13 cellular contexts compared by ENCODE assay signal in the genomic region with DNA sequence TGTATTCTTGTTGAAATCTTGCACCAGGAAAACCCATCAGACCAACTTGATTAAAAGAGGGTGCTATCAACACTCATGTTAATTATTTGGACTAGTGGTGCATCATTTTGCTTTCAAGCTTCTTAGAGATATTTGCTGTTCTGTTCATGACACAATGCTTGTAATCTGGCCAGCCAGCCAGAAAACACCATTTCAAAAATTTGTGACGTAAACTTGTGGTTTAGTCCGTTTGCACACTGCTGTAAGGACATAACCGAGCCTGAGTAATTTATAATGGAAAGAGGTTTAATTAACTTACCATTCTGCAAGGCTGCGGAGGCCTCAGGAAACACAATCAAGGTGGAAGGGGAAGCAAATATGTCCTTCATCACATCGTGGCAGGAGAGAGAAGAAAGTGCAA.
DNase-seq lines count a peak whose midpoint lies in the region; ATAC-seq and TF ChIP-seq lines count a peak whose summit lies in the region.
"Had no signal": no experiment of that assay in that cellular context is flagged by ENCODE, and none has a peak within 500 bp of the region (broad histone marks: within the 10 kb centered on the region; RNA-seq: fewer than 3 reads in every experiment).

No MANE protein-coding gene starts in this region.

- ATAC-seq in GM19328 (IDR thresholded peaks at IDR 0.05; ENCODE audit: unreplicated experiment) (no peak), HG03108 (IDR thresholded peaks at IDR 0.05; ENCODE audit: unreplicated experiment) (no peak)
- ATAC-seq: activated T-helper 17 cell treated with anti-CD3 and anti-CD28 coated beads, Interleukin-2, amount 50 U/mL, for 72 hours had no signal

- H3K4me3 ChIP-seq in HFF-Myc (replicated peaks; ENCODE audit: low read depth, low read length) (no peak overlapping the region), astrocyte of the cerebellum (ENCODE audit: low read depth, low read length) (no peak overlapping the region), hepatocyte (no peak overlapping the region)

- H3K27me3 ChIP-seq in hepatocyte: no peaks in the 10 kb centered on the region

- TF ChIP-seq CTCF in HFF-Myc (IDR thresholded peaks at IDR 0.05; ENCODE audit: low read depth, low read length, missing control alignments) (no peak), astrocyte of the cerebellum (IDR thresholded peaks at IDR 0.05; ENCODE audit: low read depth, low read length, missing control alignments) (no peak), hepatocyte (IDR thresholded peaks at IDR 0.05; ENCODE audit: poor library complexity) (no peak)

- 73% methylated on average over 5 of the region's 5 CpGs for WGBS in hepatocyte (ENCODE audit: low lambda C conversion rate, missing lambda C conversion rate)

- H3K27ac ChIP-seq in hepatocyte: no peak overlapping the region
- H3K27ac ChIP-seq: VCaP had no signal

- no peaks in the 10 kb centered on the region for H3K79me2 ChIP-seq in hepatocyte

- DNase-seq in HFF-Myc (ENCODE audit: extremely low read depth, low read depth) (peak; percentile 54), astrocyte of the cerebellum (ENCODE audit: low read depth) (peak; percentile 36), hepatocyte (ENCODE audit: low spot score) (no peak), stromal cell of bone marrow (ENCODE audit: low read depth) (peak; percentile 84), erythroblast (lab: John Stamatoyannopoulos, UW) (no peak), G401 (ENCODE audit: low spot score) (no peak)
- DNase-seq: DMS79 treated with DMSO at 0.1 percent for 48 hours, immature natural killer cell, NCI-H1048 had no signal

- in situ Hi-C loops in astrocyte of the cerebellum (cut with HindIII; ENCODE audit: low sequenced_read_pairs): no loop called here
- in situ Hi-C loops in G401 (cut with HindIII; ENCODE audit: low sequenced_read_pairs): no loop called here

- no peaks in the 10 kb centered on the region for H3K9me2 ChIP-seq in hepatocyte (replicated peaks; ENCODE audit: insufficient read depth)

- peak overlapping the region; percentile 5 for H2AFZ ChIP-seq in hepatocyte

- peaks cover 3% of the 10 kb centered on the region for H3K4me1 ChIP-seq in hepatocyte (ENCODE audit: insufficient read depth)

- H3K9me3 ChIP-seq in hepatocyte (ENCODE audit: low read depth): no peaks in the 10 kb centered on the region

- H3K36me3 ChIP-seq in hepatocyte (replicated peaks; ENCODE audit: insufficient read depth, low read depth): no peaks in the 10 kb centered on the region

- H4K20me1 ChIP-seq in hepatocyte (ENCODE audit: insufficient read depth, poor library complexity, severe bottlenecking): no peaks in the 10 kb centered on the region

- TF ChIP-seq POLR2A in erythroblast (IDR thresholded peaks at IDR 0.05; ENCODE audit: low read length): no peak

- no peak overlapping the region for H3K4me2 ChIP-seq in hepatocyte

Comparison
In these comparisons a context has a peak if more than half of its experiments do, and no peak if none do; other contexts are left out.
1. DNase-seq: peak in HFF-Myc (single experiment), astrocyte of the cerebellum (single experiment) and stromal cell of bone marrow (single experiment); none in hepatocyte (single experiment), erythroblast (0 of 2) and G401 (single experiment).